In the genomic region with DNA sequence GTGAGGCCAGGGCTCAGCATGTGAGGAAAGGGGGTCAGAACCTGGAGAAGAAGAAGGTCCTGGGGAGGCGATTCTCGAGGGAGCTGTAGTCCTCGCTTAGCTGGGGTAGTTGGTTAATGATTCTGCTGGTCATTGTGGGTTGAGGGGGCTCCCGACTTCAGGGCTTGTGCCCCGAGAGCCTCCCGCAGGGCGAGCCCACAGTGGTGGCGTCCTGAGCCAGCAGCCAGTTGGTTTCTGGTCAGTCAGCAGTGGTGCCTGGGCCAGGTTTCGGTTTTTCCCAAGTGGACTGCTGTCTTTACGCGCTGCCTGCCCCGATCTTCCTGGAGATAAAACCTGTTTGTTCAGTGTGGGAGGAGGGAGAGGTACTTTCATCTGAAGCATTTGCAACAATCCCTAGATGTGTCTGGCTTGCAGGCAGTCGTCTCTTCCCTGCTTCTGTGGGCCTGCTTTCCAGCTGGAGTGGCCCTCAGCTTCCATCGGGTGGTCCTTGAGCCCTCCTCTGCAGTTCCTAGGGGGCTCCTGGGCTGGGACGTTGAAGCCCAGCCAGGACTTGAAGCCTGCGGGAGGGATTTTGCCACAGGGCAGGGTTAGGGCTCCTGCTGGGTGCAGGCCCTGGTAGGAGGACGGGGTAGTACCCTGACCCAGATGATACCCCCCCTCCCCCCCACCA, we compare ENCODE assay signal across 8 cellular contexts. TPM values are rescaled to one million over a fixed set of nuclear protein-coding genes. Genes with fewer than 3 reads are reported as not detected.
DNase-seq lines count a peak whose midpoint lies in the region; ATAC-seq and TF ChIP-seq lines count a peak whose summit lies in the region.

No MANE protein-coding gene starts in this region.

- ATAC-seq in central memory CD8-positive, alpha-beta T cell (replicated peaks; ENCODE audit: extremely low read depth, poor library complexity, severe bottlenecking): no peak
- no peak for ATAC-seq in GM21529 (IDR thresholded peaks at IDR 0.05; ENCODE audit: unreplicated experiment)
- no peak for ATAC-seq in GM21786 (IDR thresholded peaks at IDR 0.05; ENCODE audit: unreplicated experiment)

- CTCF ChIA-PET in AG04450 (lab: Charles Lee): no interaction called here

- H3K27ac Mint-ChIP-seq in central memory CD8-positive, alpha-beta T cell (ENCODE audit: low read depth): peak overlapping the region; percentile 90

- H3K4me1 ChIP-seq in HUES64 (ENCODE audit: insufficient read depth, low read length) (peaks cover 22% of the 10 kb centered on the region), mucosa of rectum (ENCODE audit: control insufficient read depth in 2 of 2, insufficient read depth in 2 of 2, low read length in 2 of 2) (peaks cover 33 to 54% of the 10 kb centered on the region in 2 donors)

- H3K4me1 Mint-ChIP-seq in central memory CD8-positive, alpha-beta T cell: peaks cover 57% of the 10 kb centered on the region

- peaks cover 64% of the 10 kb centered on the region for H3K36me3 ChIP-seq in HUES64 (ENCODE audit: insufficient read depth, low read length)
- peaks cover 34 to 36% of the 10 kb centered on the region in 2 donors for H3K36me3 ChIP-seq in mucosa of rectum (ENCODE audit: control insufficient read depth in 2 of 2, insufficient read depth in 2 of 2, low read length in 2 of 2)

- H3K4me3 ChIP-seq in AG04450 (ENCODE audit: low read depth, low read length) (peak overlapping the region; percentile 32), HUES64 (ENCODE audit: low read length) (peak overlapping the region; percentile 32; the same call in 1 of the 2 replicates), mucosa of rectum (ENCODE audit: low read length in 2 of 2) (peak overlapping the region; percentile 51 to 54)

- H3K9me3 ChIP-seq in AG04450 (ENCODE audit: control insufficient read depth, insufficient read depth, low read length): no peaks in the 10 kb centered on the region; the same call in 1 of the 2 replicates
- H3K9me3 ChIP-seq in HUES64 (ENCODE audit: insufficient read depth, low read depth, low read length): no peaks in the 10 kb centered on the region
- H3K9me3 ChIP-seq in mucosa of rectum (ENCODE audit: control insufficient read depth in 2 of 2, low read length in 2 of 2): no peaks in the 10 kb centered on the region

- POLR2A ChIA-PET in AG04450 (lab: Yijun Ruan, JAX): interaction anchor here (1.0 kb wide), 1 partner anchor 22 kb away, joined by 3 read pairs; no protein-coding TSS in a partner anchor

- peak overlapping the region; percentile 47 for H3K9ac ChIP-seq in HUES64 (ENCODE audit: low read depth, low read length)
- peak overlapping the region; percentile 47 to 55 for H3K9ac ChIP-seq in mucosa of rectum (ENCODE audit: low read depth in 1 of 2, low read length in 2 of 2)

- H3K27ac ChIP-seq in AG04450 (ENCODE audit: low read depth, low read length) (no peak overlapping the region), HUES64 (ENCODE audit: low read depth, low read length) (peak overlapping the region; percentile 46; the same call in 1 of the 2 replicates), mucosa of rectum (ENCODE audit: low read depth in 2 of 2, low read length in 2 of 2) (peak overlapping the region; percentile 57 to 63), substantia nigra (ENCODE audit: low read depth, low read length, poor library complexity, severe bottlenecking) (no peak overlapping the region)

- 82% methylated on average over 17 of the region's 17 CpGs for WGBS in HUES64

- H3K9me3 Mint-ChIP-seq in central memory CD8-positive, alpha-beta T cell: no peaks in the 10 kb centered on the region

- H3K36me3 Mint-ChIP-seq in central memory CD8-positive, alpha-beta T cell (ENCODE audit: insufficient read depth): peaks cover 55% of the 10 kb centered on the region

- H3K4me3 Mint-ChIP-seq in central memory CD8-positive, alpha-beta T cell: peak overlapping the region; percentile 94

- no peaks in the 10 kb centered on the region for H3K27me3 Mint-ChIP-seq in central memory CD8-positive, alpha-beta T cell

- H3K27me3 ChIP-seq in AG04450 (ENCODE audit: control insufficient read depth, insufficient read depth, low read length) (no peaks in the 10 kb centered on the region), HUES64 (ENCODE audit: insufficient read depth, low read length) (no peaks in the 10 kb centered on the region), mucosa of rectum (ENCODE audit: control insufficient read depth in 2 of 2, insufficient read depth in 2 of 2, low read length in 2 of 2) (no peaks in the 10 kb centered on the region)

- TF ChIP-seq CTCF in AG04450 (IDR thresholded peaks at IDR 0.05; ENCODE audit: low read depth, low read length): no peak

- DNase-seq in AG04450 (ENCODE audit: low read depth, low spot score) (no peak), substantia nigra (lab: John Stamatoyannopoulos, UW) (no peak), T1000 (lab: John Stamatoyannopoulos, UW) (no peak)
- no peak for DNase-seq in central memory CD8-positive, alpha-beta T cell (ENCODE audit: low spot score in 2 of 2)

RNA-seq across cellular contexts. Expression of a gene that starts 3.2 kb away (rescaled TPM):
- 141 and 216 TPM in 2 replicates for polyA plus RNA-seq in AG04450 (2011; rRNA removed)
- 159 and 225 TPM in 2 replicates for polyA minus RNA-seq in AG04450 (2011; rRNA and poly(A)+ RNA removed)
- polyA plus RNA-seq in HUES64 (2013, experiment 1 of 2): 388 TPM
- polyA plus RNA-seq in HUES64 (2013, experiment 2 of 2): 354 TPM

RNA-seq across cellular contexts. Expression of a gene that starts 21.3 kb away (rescaled TPM):
- polyA plus RNA-seq in AG04450 (2011; rRNA removed): 1.3 and 2.2 TPM in 2 replicates
- polyA minus RNA-seq in AG04450 (2011; rRNA and poly(A)+ RNA removed): 1.6 and 2.1 TPM in 2 replicates
- polyA plus RNA-seq in HUES64 (2013, experiment 1 of 2): 34.9 TPM
- 47.1 TPM for polyA plus RNA-seq in HUES64 (2013, experiment 2 of 2)

RNA-seq across cellular contexts. Expression of a gene that starts 27.1 kb away (rescaled TPM):
- polyA plus RNA-seq in AG04450 (2011; rRNA removed): 0.04 TPM in 1 of 2 replicates, not detected in the other
- not detected in 2 replicates for polyA minus RNA-seq in AG04450 (2011; rRNA and poly(A)+ RNA removed)
- polyA plus RNA-seq in HUES64 (2013, experiment 1 of 2): 0.25 TPM
- not detected for polyA plus RNA-seq in HUES64 (2013, experiment 2 of 2)

RNA-seq across cellular contexts. Expression of a gene that starts 40.3 kb away (rescaled TPM):
- polyA plus RNA-seq in AG04450 (2011; rRNA removed): not detected in 2 replicates
- not detected in 2 replicates for polyA minus RNA-seq in AG04450 (2011; rRNA and poly(A)+ RNA removed)
- polyA plus RNA-seq in HUES64 (2013, experiment 1 of 2): not detected
- not detected for polyA plus RNA-seq in HUES64 (2013, experiment 2 of 2)

RNA-seq across cellular contexts. Expression of a gene that starts 49.6 kb away (rescaled TPM):
- polyA plus RNA-seq in AG04450 (2011; rRNA removed): 0.07 and 0.09 TPM in 2 replicates
- 0.18 TPM in 1 of 2 replicates, not detected in the other for polyA minus RNA-seq in AG04450 (2011; rRNA and poly(A)+ RNA removed)
- 0.55 TPM for polyA plus RNA-seq in HUES64 (2013, experiment 1 of 2)
- polyA plus RNA-seq in HUES64 (2013, experiment 2 of 2): 0.32 TPM

Comparison
In these comparisons a context has a peak if more than half of its experiments do, and no peak if none do; other contexts are left out.
1. H3K27ac ChIP-seq: peak in HUES64 (single experiment) and mucosa of rectum (2 of 2); none in AG04450 (single experiment) and substantia nigra (single experiment).
2. Peak in every context shown above with its lines, with median percentiles within 50 percentile points of each other: H3K4me3 ChIP-seq.